In the genomic region with DNA sequence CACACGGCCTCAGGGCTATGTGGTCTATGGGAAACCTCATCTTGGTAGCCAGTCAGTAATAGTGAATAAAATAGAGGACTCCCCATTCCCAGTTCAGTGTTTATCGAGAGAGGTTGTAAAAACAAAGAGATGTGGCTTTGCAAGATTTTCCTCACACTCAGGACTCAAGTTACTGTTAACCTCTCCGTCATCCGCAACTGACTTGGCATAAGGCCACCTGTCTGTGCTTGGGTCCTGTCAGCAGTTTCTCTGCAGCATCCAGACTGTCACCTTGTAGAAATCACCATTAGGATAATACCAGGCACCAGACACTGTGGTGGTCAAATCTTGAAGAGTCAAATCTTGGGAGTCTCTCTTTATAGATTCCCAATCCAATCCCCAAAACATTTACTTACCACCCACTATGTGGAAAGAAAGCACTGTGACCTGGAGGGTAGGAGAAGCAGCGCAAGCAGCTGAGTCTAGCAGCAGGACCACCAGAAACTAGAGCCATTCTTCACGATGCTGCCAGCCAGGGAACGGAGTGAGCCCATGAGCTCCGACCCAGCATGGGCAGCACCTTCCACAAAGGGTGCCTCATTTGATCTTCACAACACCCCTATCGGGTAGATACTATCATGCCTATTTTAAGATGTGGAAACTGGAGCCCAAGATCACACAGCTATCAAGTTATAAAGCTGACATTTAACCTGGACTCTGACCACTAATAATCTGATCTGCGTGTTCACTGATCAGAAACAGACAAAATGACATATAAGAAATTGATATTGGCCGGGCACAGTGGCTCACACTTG, we compare ENCODE assay signal across 11 cellular contexts. TPM values are rescaled to one million over a fixed set of nuclear protein-coding genes. Genes with fewer than 3 reads are reported as not detected.
A peak's percentile ranks its signal among the peaks of the same experiment; 100 is the strongest.
DNase-seq lines count a peak whose midpoint lies in the region; ATAC-seq and TF ChIP-seq lines count a peak whose summit lies in the region.
"Had no signal": no experiment of that assay in that cellular context is flagged by ENCODE, and none has a peak within 500 bp of the region (broad histone marks: within the 10 kb centered on the region; RNA-seq: fewer than 3 reads in every experiment).

No MANE protein-coding gene starts in this region.

- H3K27ac ChIP-seq in foreskin keratinocyte: no peak overlapping the region
- H3K27ac ChIP-seq: suprapubic skin had no signal

- H3K4me1 ChIP-seq in foreskin keratinocyte: no peaks in the 10 kb centered on the region
- H3K4me1 ChIP-seq: suprapubic skin had no signal

- DNase-seq in NCI-H2107 (lab: John Stamatoyannopoulos, UW) (peak; percentile 28), epithelial cell of esophagus (ENCODE audit: low read depth) (peak; percentile 41), NCI-H1436 (lab: John Stamatoyannopoulos, UW) (no peak), foreskin keratinocyte (no peak), LoVo (ENCODE audit: low spot score) (no peak)
- DNase-seq: activated CD4-positive, alpha-beta T cell treated with anti-CD3 and anti-CD28 coated beads, Interleukin-2, amount 10 ng/mL, durations not matched to agents 7 days and 5 days had no signal

- peaks cover 17% of the 10 kb centered on the region for H3K27me3 ChIP-seq in foreskin keratinocyte

- TF ChIP-seq CTCF in GM12875 (IDR thresholded peaks at IDR 0.05; ENCODE audit: borderline replicate concordance, insufficient read depth, low read depth, low read length) (no peak), epithelial cell of esophagus (IDR thresholded peaks at IDR 0.05; ENCODE audit: insufficient read depth, low read depth, low read length, missing control alignments) (no peak), foreskin keratinocyte (conservative IDR thresholded peaks at IDR 0.05) (no peak)

- peak overlapping the region; percentile 8 for H3K4me3 ChIP-seq in GM12875 (ENCODE audit: low read depth, low read length)
- H3K4me3 ChIP-seq in epithelial cell of esophagus (ENCODE audit: low read length): no peak overlapping the region
- H3K4me3 ChIP-seq: suprapubic skin had no signal

- ATAC-seq in GM21737 (IDR thresholded peaks at IDR 0.05; ENCODE audit: unreplicated experiment) (peak; percentile 3), foreskin keratinocyte (no peak), HG03175 (IDR thresholded peaks at IDR 0.05; ENCODE audit: unreplicated experiment) (no peak)
- ATAC-seq: HepG2 had no signal

RNA-seq across cellular contexts. Expression of a gene that starts 5.6 kb away (rescaled TPM):
- not detected in 2 replicates for total RNA-seq in foreskin keratinocyte
- not detected in 2 replicates for polyA plus RNA-seq in foreskin keratinocyte
- total RNA-seq: activated CD4-positive, alpha-beta T cell treated with anti-CD3 and anti-CD28 coated beads, Interleukin-2, amount 10 ng/mL, durations not matched to agents 7 days and 5 days; HepG2; suprapubic skin had no signal
- polyA plus RNA-seq: HepG2 had no signal

RNA-seq across cellular contexts. Expression of a gene that starts 27.5 kb away (rescaled TPM):
- 21.3 and 41.7 TPM in 2 replicates for total RNA-seq in foreskin keratinocyte
- polyA plus RNA-seq in foreskin keratinocyte: 17.5 and 30.4 TPM in 2 replicates
- total RNA-seq: activated CD4-positive, alpha-beta T cell treated with anti-CD3 and anti-CD28 coated beads, Interleukin-2, amount 10 ng/mL, durations not matched to agents 7 days and 5 days had no signal

Comparison
In these comparisons a context has a peak if more than half of its experiments do, and no peak if none do; other contexts are left out.
1. DNase-seq: peak in NCI-H2107 (single experiment) and epithelial cell of esophagus (single experiment); none in NCI-H1436 (single experiment), foreskin keratinocyte (0 of 2) and LoVo (single experiment).